In genomic region chr4:75584067-75584466, GRCh38 we compare ENCODE assay signal across 40 cellular contexts. TPM values are rescaled to one million over a fixed set of nuclear protein-coding genes. Genes with fewer than 3 reads are reported as not detected.
A peak's percentile ranks its signal among the peaks of the same experiment; 100 is the strongest.
DNase-seq lines count a peak whose midpoint lies in the region; ATAC-seq and TF ChIP-seq lines count a peak whose summit lies in the region.
"Had no signal": no experiment of that assay in that cellular context is flagged by ENCODE, and none has a peak within 500 bp of the region (broad histone marks: within the 10 kb centered on the region; RNA-seq: fewer than 3 reads in every experiment).

No MANE protein-coding gene starts in this region.

- no peak overlapping the region for H3K27ac Mint-ChIP-seq in activated T-helper 2 cell treated with anti-CD3 and anti-CD28 coated beads, Interferon-gamma antibody, Interleukin-2, Interleukin-4, amounts not matched to agents 10 μg/mL and 5 μg/mL and 100 μg/mL, durations not matched to agents 14 hours and 24 hours and 36 hours
- H3K27ac Mint-ChIP-seq: activated CD4-positive, alpha-beta memory T cell treated with anti-CD3 and anti-CD28 coated beads for 36 hours; activated naive CD4-positive, alpha-beta T cell treated with anti-CD3 and anti-CD28 coated beads for 36 hours; CD8-positive, alpha-beta T cell; HFFc6; mesothelial cell of epicardium; naive thymus-derived CD4-positive, alpha-beta T cell; progenitor cell of endocrine pancreas; T-helper 2 cell treated with Interferon-gamma antibody and Interleukin-4, amounts not matched to agents 5 μg/mL and 100 μg/mL, for 36 hours had no signal

- no peaks in the 10 kb centered on the region for H3K4me1 Mint-ChIP-seq in activated T-helper 2 cell treated with anti-CD3 and anti-CD28 coated beads, Interferon-gamma antibody, Interleukin-2, Interleukin-4, amounts not matched to agents 10 μg/mL and 5 μg/mL and 100 μg/mL, durations not matched to agents 14 hours and 24 hours and 36 hours (ENCODE audit: low read depth)
- H3K4me1 Mint-ChIP-seq: mesothelial cell of epicardium; naive thymus-derived CD4-positive, alpha-beta T cell had no signal

- WGBS in lung, 2 donors: 61 to 89% methylated on average over 2 of the region's 2 CpGs
- WGBS in gastroesophageal sphincter (ENCODE audit: low coverage in 1 of 2), 2 donors: 74 to 100% methylated on average over 2 of the region's 2 CpGs
- WGBS in sigmoid colon, 2 donors: 92 to 95% methylated on average over 2 of the region's 2 CpGs

- peak; percentile 27 for ATAC-seq in lung (ENCODE audit: insufficient read depth, low FRiP score)
- ATAC-seq in gastroesophageal sphincter: no peak
- ATAC-seq: CD8-positive, alpha-beta T cell; heart right ventricle; naive thymus-derived CD4-positive, alpha-beta T cell; Panc1; sciatic nerve had no signal

- intact Hi-C loops in sigmoid colon (cut with DNase I): no loop called here
- intact Hi-C loops in activated T-helper 2 cell treated with anti-CD3 and anti-CD28 coated beads, Interferon-gamma antibody, Interleukin-2, Interleukin-4, amounts not matched to agents 10 μg/mL and 5 μg/mL and 100 μg/mL, durations not matched to agents 14 hours and 24 hours and 36 hours (cut with micrococcal nuclease): no loop called here

- H3K4me3 ChIP-seq in lung (no peak overlapping the region), gastroesophageal sphincter (no peak overlapping the region), sigmoid colon (no peak overlapping the region)
- H3K4me3 ChIP-seq: adrenal gland, GM23248, heart right ventricle, tibial artery had no signal

- peaks cover 4% of the 10 kb centered on the region for H3K9me3 Mint-ChIP-seq in activated T-helper 2 cell treated with anti-CD3 and anti-CD28 coated beads, Interferon-gamma antibody, Interleukin-2, Interleukin-4, amounts not matched to agents 10 μg/mL and 5 μg/mL and 100 μg/mL, durations not matched to agents 14 hours and 24 hours and 36 hours
- H3K9me3 Mint-ChIP-seq: activated naive CD4-positive, alpha-beta T cell treated with anti-CD3 and anti-CD28 coated beads for 36 hours; T-helper 2 cell treated with Interferon-gamma antibody and Interleukin-4, amounts not matched to agents 5 μg/mL and 100 μg/mL, for 36 hours had no signal

- H3K36me3 ChIP-seq in lung (ENCODE audit: control insufficient read depth in 2 of 2, insufficient read depth in 2 of 2, low read length in 2 of 2) (peaks cover 0 to 1% of the 10 kb centered on the region in 2 donors), gastroesophageal sphincter (peaks cover 0 to 4% of the 10 kb centered on the region in 2 donors), sigmoid colon (no peaks in the 10 kb centered on the region)
- H3K36me3 ChIP-seq: adrenal gland, BE2C, heart right ventricle, tibial artery had no signal

- H3K27me3 Mint-ChIP-seq in activated T-helper 2 cell treated with anti-CD3 and anti-CD28 coated beads, Interferon-gamma antibody, Interleukin-2, Interleukin-4, amounts not matched to agents 10 μg/mL and 5 μg/mL and 100 μg/mL, durations not matched to agents 14 hours and 24 hours and 36 hours (ENCODE audit: low read depth): peaks cover 24% of the 10 kb centered on the region
- H3K27me3 Mint-ChIP-seq: progenitor cell of endocrine pancreas had no signal

- H3K9me3 ChIP-seq in lung (ENCODE audit: control insufficient read depth in 2 of 2, insufficient read depth in 1 of 2, low read length in 1 of 2): peaks cover 2% of the 10 kb centered on the region in 2 donors
- H3K9me3 ChIP-seq in gastroesophageal sphincter: no peaks in the 10 kb centered on the region
- H3K9me3 ChIP-seq in sigmoid colon: peaks cover 0 to 2% (median 0%) of the 10 kb centered on the region in 4 donors
- H3K9me3 ChIP-seq: adrenal gland, BE2C, tibial artery had no signal

- TF ChIP-seq EP300 in gastroesophageal sphincter (IDR thresholded peaks at IDR 0.05) (no peak), sigmoid colon (IDR thresholded peaks at IDR 0.05) (no peak)

- no peaks in the 10 kb centered on the region for H3K36me3 Mint-ChIP-seq in activated T-helper 2 cell treated with anti-CD3 and anti-CD28 coated beads, Interferon-gamma antibody, Interleukin-2, Interleukin-4, amounts not matched to agents 10 μg/mL and 5 μg/mL and 100 μg/mL, durations not matched to agents 14 hours and 24 hours and 36 hours (ENCODE audit: low read depth)
- H3K36me3 Mint-ChIP-seq: activated CD4-positive, alpha-beta memory T cell treated with anti-CD3 and anti-CD28 coated beads for 36 hours; CD8-positive, alpha-beta T cell had no signal

- H3K4me1 ChIP-seq in lung (ENCODE audit: control insufficient read depth in 2 of 2, insufficient read depth in 2 of 2, low read length in 2 of 2): no peaks in the 10 kb centered on the region
- no peaks in the 10 kb centered on the region for H3K4me1 ChIP-seq in gastroesophageal sphincter
- no peaks in the 10 kb centered on the region for H3K4me1 ChIP-seq in sigmoid colon
- H3K4me1 ChIP-seq: adrenal gland, BE2C, heart right ventricle, tibial artery had no signal

- no peak for TF ChIP-seq CTCF in lung (IDR thresholded peaks at IDR 0.05; ENCODE audit: control extremely low read depth, extremely low read depth)
- TF ChIP-seq CTCF in gastroesophageal sphincter (IDR thresholded peaks at IDR 0.05): no peak
- TF ChIP-seq CTCF in sigmoid colon (IDR thresholded peaks at IDR 0.05): no peak

- peak; percentile 6 for DNase-seq in EH (ENCODE audit: low read depth)
- DNase-seq in M059J (ENCODE audit: low read depth): peak; percentile 47
- peak; percentile 62 for DNase-seq in astrocyte of the hippocampus (ENCODE audit: low read depth, low spot score)
- DNase-seq in lung (ENCODE audit: low spot score): peak; percentile 46
- DNase-seq in stimulated activated CD4-positive, alpha-beta T cell treated with anti-CD3 and anti-CD28 coated beads, Interleukin-4, amount 100 ng/mL, for 24 hours: no peak
- DNase-seq in sigmoid colon: no peak
- DNase-seq in activated T-helper 2 cell treated with anti-CD3 and anti-CD28 coated beads, Interferon-gamma antibody, Interleukin-2, Interleukin-4, amounts not matched to agents 10 μg/mL and 5 μg/mL and 100 μg/mL, durations not matched to agents 14 hours and 24 hours and 36 hours (ENCODE audit: low spot score): no peak
- DNase-seq: ACHN; activated CD4-positive, alpha-beta memory T cell treated with anti-CD3 and anti-CD28 coated beads for 36 hours; activated CD4-positive, alpha-beta T cell treated with anti-CD3 and anti-CD28 coated beads for 1 hour; activated naive CD4-positive, alpha-beta T cell treated with anti-CD3 and anti-CD28 coated beads for 36 hours; adrenal gland; BE2C; CD8-positive, alpha-beta T cell; DMS153; effector CD8-positive, alpha-beta T cell; GF-D8; GM23248; heart right ventricle; HFFc6; KBM-7; kidney; MM.1S; naive thymus-derived CD4-positive, alpha-beta T cell; NCI-H1105 treated with DMSO at 0.1 percent for 48 hours; NCI-H187 treated with DMSO at 0.1 percent for 48 hours; NCI-H2171; NCI-H510A treated with DMSO at 0.1 percent for 48 hours; SHP77 treated with DMSO at 0.1 percent for 48 hours; stimulated activated CD4-positive, alpha-beta T cell treated with anti-CD3 and anti-CD28 coated beads, Interleukin-4, amount 100 ng/mL, for 4 hours; tibial artery had no signal

- TF ChIP-seq POLR2A in gastroesophageal sphincter (IDR thresholded peaks at IDR 0.05) (no peak), sigmoid colon (IDR thresholded peaks at IDR 0.05) (no peak)

- H3K27me3 ChIP-seq in lung (ENCODE audit: control insufficient read depth, insufficient read depth): no peaks in the 10 kb centered on the region
- H3K27me3 ChIP-seq in gastroesophageal sphincter: no peaks in the 10 kb centered on the region
- no peaks in the 10 kb centered on the region for H3K27me3 ChIP-seq in sigmoid colon
- H3K27me3 ChIP-seq: adrenal gland, tibial artery had no signal

- H3K27ac ChIP-seq in lung (ENCODE audit: low read depth in 1 of 2, low read length in 1 of 2): no peak overlapping the region
- no peak overlapping the region for H3K27ac ChIP-seq in gastroesophageal sphincter
- H3K27ac ChIP-seq in sigmoid colon: no peak overlapping the region
- H3K27ac ChIP-seq: adrenal gland, GM23248, heart right ventricle, tibial artery had no signal

- H3K4me3 Mint-ChIP-seq in activated T-helper 2 cell treated with anti-CD3 and anti-CD28 coated beads, Interferon-gamma antibody, Interleukin-2, Interleukin-4, amounts not matched to agents 10 μg/mL and 5 μg/mL and 100 μg/mL, durations not matched to agents 14 hours and 24 hours and 36 hours (ENCODE audit: low read depth): no peak overlapping the region
- H3K4me3 Mint-ChIP-seq: activated CD4-positive, alpha-beta memory T cell treated with anti-CD3 and anti-CD28 coated beads for 36 hours; activated naive CD4-positive, alpha-beta T cell treated with anti-CD3 and anti-CD28 coated beads for 36 hours; CD8-positive, alpha-beta T cell; HFFc6; mesothelial cell of epicardium; naive thymus-derived CD4-positive, alpha-beta T cell; T-helper 2 cell treated with Interferon-gamma antibody and Interleukin-4, amounts not matched to agents 5 μg/mL and 100 μg/mL, for 36 hours had no signal

RNA-seq across cellular contexts. Expression of gene ODAPH, which starts 28.2 kb away (rescaled TPM):
- total RNA-seq in M059J (2014; rRNA removed; shearing (Covaris generic)): 0.10 TPM in 1 of 2 replicates, not detected in the other
- total RNA-seq in lung (not detected), gastroesophageal sphincter (not detected), sigmoid colon (not detected)
- polyA plus RNA-seq in lung (under 1 TPM; 0.02 to 0.10 TPM), sigmoid colon (under 1 TPM in 1 of 3 donors, not detected in 2; 0.06 TPM)
- total RNA-seq in activated T-helper 2 cell treated with anti-CD3 and anti-CD28 coated beads, Interferon-gamma antibody, Interleukin-2, Interleukin-4, amounts not matched to agents 10 μg/mL and 5 μg/mL and 100 μg/mL, durations not matched to agents 14 hours and 24 hours and 36 hours: not detected in 2 replicates
- total RNA-seq: activated naive CD4-positive, alpha-beta T cell treated with anti-CD3 and anti-CD28 coated beads for 36 hours; adrenal gland; GM23248; heart right ventricle; HFFc6; HT-29; kidney; lower leg skin; progenitor cell of endocrine pancreas; sciatic nerve had no signal
- polyA plus RNA-seq: esophagus; GM23248; naive thymus-derived CD4-positive, alpha-beta T cell had no signal

RNA-seq across cellular contexts. Expression of gene CDKL2, which starts 46.3 kb away (rescaled TPM):
- total RNA-seq in M059J (2014; rRNA removed; shearing (Covaris generic)): 0.05 and 0.15 TPM in 2 replicates
- 10 to 100 TPM; 16.0 to 16.3 TPM for total RNA-seq in lung
- 1 to 10 TPM; 2.7 to 3.2 TPM for polyA plus RNA-seq in lung
- total RNA-seq in gastroesophageal sphincter: 1 to 10 TPM; 3.9 to 8.1 (median 6.0) TPM
- total RNA-seq in sigmoid colon: 10 to 100 TPM in 1 of 4 donors, 1 to 10 TPM in 3; 1.1 to 11.9 (median 3.7) TPM
- polyA plus RNA-seq in sigmoid colon: under 1 TPM in 1 of 3 donors, not detected in 2; 0.42 TPM
- total RNA-seq in activated T-helper 2 cell treated with anti-CD3 and anti-CD28 coated beads, Interferon-gamma antibody, Interleukin-2, Interleukin-4, amounts not matched to agents 10 μg/mL and 5 μg/mL and 100 μg/mL, durations not matched to agents 14 hours and 24 hours and 36 hours: 0.23 and 0.57 TPM in 2 replicates
- total RNA-seq: GM23248, HT-29 had no signal
- polyA plus RNA-seq: GM23248 had no signal

Comparison
In these comparisons a context has a peak if more than half of its experiments do, and no peak if none do; other contexts are left out.
1. DNase-seq: peak in EH (single experiment), M059J (single experiment), astrocyte of the hippocampus (single experiment) and lung (single experiment); none in stimulated activated CD4-positive, alpha-beta T cell treated with anti-CD3 and anti-CD28 coated beads, Interleukin-4, amount 100 ng/mL, for 24 hours (single experiment), sigmoid colon (single experiment) and activated T-helper 2 cell treated with anti-CD3 and anti-CD28 coated beads, Interferon-gamma antibody, Interleukin-2, Interleukin-4, amounts not matched to agents 10 μg/mL and 5 μg/mL and 100 μg/mL, durations not matched to agents 14 hours and 24 hours and 36 hours (single experiment).